Comparison of ENCODE assay signal across 8 cellular contexts in the genomic region with DNA sequence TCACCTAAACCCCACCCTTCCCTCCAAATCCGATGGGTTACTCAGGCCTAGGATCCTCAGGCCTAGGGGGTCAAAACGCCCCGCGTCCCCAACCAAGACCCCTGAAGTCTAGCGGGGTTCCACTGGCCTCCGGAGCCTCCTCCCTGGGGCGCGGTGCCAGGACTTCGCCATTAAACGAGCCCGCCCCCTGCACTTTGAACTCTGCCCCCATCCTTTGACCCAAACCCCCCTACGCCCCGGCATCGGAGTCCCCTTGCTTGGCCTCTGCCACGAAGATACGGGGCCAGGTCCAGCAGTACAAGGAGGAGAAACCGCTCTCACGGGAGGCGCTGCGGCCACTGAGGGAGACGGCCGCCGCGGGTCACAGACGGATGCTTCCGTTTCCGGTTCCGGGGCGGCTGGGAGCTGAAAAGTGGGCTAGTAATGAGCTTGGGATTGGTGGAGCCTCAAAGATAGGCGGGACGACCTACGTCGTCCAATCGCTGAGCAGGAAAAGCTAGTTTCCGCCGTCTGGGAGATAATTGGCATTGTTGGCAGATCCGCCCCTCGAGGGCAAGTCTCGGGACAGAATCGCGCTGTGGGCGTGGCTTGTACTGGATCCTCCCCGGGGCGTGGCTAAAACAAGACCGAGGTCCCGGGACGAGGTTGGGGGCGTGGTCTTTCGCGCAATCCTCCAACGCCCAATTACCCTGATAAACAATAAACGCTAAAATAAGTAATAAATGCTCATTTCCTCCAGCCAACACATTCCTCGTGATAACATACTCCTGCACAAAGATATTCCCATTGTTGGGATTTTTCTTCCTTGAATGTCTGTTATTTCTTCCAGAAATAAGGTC.
DNase-seq lines count a peak whose midpoint lies in the region; ATAC-seq and TF ChIP-seq lines count a peak whose summit lies in the region.

No MANE protein-coding gene starts in this region.

- peak overlapping the region; percentile 94 for H3K4me3 Mint-ChIP-seq in activated naive CD4-positive, alpha-beta T cell treated with anti-CD3 and anti-CD28 coated beads, Interleukin-2, amount 50 U/mL, for 24 hours

- H3K9me3 ChIP-seq in SK-N-MC (ENCODE audit: low read depth, low read length): no peaks in the 10 kb centered on the region
- H3K9me3 ChIP-seq in neutrophil: no peaks in the 10 kb centered on the region

- peak; percentile 77 for TF ChIP-seq POLR2A in NB4 (IDR thresholded peaks at IDR 0.05; ENCODE audit: extremely low read depth, insufficient read length)

- H3K27me3 Mint-ChIP-seq in activated naive CD4-positive, alpha-beta T cell treated with anti-CD3 and anti-CD28 coated beads, Interleukin-2, amount 50 U/mL, for 24 hours: no peaks in the 10 kb centered on the region

- DNase-seq in GM06990 (ENCODE audit: extremely low read depth, insufficient read length) (peak; percentile 97), NB4 (ENCODE audit: low read depth) (peak; percentile 96), SK-N-MC (ENCODE audit: low read depth, low spot score) (peak; percentile 98), germinal center (ENCODE audit: low spot score) (peak; percentile 100), substantia nigra (lab: John Stamatoyannopoulos, UW) (peak; percentile 86 to 100 (median 99))

- H3K9ac ChIP-seq in SK-N-MC (ENCODE audit: insufficient read length): peak overlapping the region; percentile 91

- peak; percentile 93 for ATAC-seq in HG02571 (IDR thresholded peaks at IDR 0.05; ENCODE audit: unreplicated experiment)

- no peaks in the 10 kb centered on the region for H3K36me3 Mint-ChIP-seq in activated naive CD4-positive, alpha-beta T cell treated with anti-CD3 and anti-CD28 coated beads, Interleukin-2, amount 50 U/mL, for 24 hours

- H3K4me3 ChIP-seq in GM06990 (replicated peaks; ENCODE audit: low read depth, low read length) (peak overlapping the region; percentile 87), NB4 (ENCODE audit: low read depth, low read length) (peak overlapping the region; percentile 89), SK-N-MC (peak overlapping the region; percentile 96), neutrophil (ENCODE audit: low read depth in 1 of 2, low read length in 1 of 2) (peak overlapping the region; percentile 80 to 89)

- H3K4me1 ChIP-seq in neutrophil (ENCODE audit: control insufficient read depth in 1 of 2, insufficient read depth in 1 of 2, low read depth in 1 of 2, low read length in 1 of 2): peaks cover 15% of the 10 kb centered on the region in 2 experiments

- no peaks in the 10 kb centered on the region for H3K36me3 ChIP-seq in GM06990 (ENCODE audit: control insufficient read depth, insufficient read depth, low read length)
- no peaks in the 10 kb centered on the region for H3K36me3 ChIP-seq in SK-N-MC (ENCODE audit: insufficient read depth, low read length)
- H3K36me3 ChIP-seq in neutrophil: no peaks in the 10 kb centered on the region

- H3K27ac Mint-ChIP-seq in activated naive CD4-positive, alpha-beta T cell treated with anti-CD3 and anti-CD28 coated beads, Interleukin-2, amount 50 U/mL, for 24 hours: peak overlapping the region; percentile 95

- H3K27me3 ChIP-seq in GM06990 (replicated peaks; ENCODE audit: control insufficient read depth, insufficient read depth, low read length): no peaks in the 10 kb centered on the region
- H3K27me3 ChIP-seq in neutrophil: no peaks in the 10 kb centered on the region

- H3K27ac ChIP-seq in SK-N-MC (peak overlapping the region; percentile 80), neutrophil (peak overlapping the region; percentile 97), substantia nigra (ENCODE audit: low read depth, low read length, poor library complexity, severe bottlenecking) (peak overlapping the region; percentile 98)

- TF ChIP-seq CTCF in GM06990 (IDR thresholded peaks at IDR 0.05; ENCODE audit: insufficient read depth, low read length, poor library complexity, severe bottlenecking) (no peak), NB4 (IDR thresholded peaks at IDR 0.05; ENCODE audit: low read depth, low read length) (no peak), neutrophil (IDR thresholded peaks at IDR 0.05) (no peak)

- no peaks in the 10 kb centered on the region for H3K9me3 Mint-ChIP-seq in activated naive CD4-positive, alpha-beta T cell treated with anti-CD3 and anti-CD28 coated beads, Interleukin-2, amount 50 U/mL, for 24 hours

- H3K4me1 Mint-ChIP-seq in activated naive CD4-positive, alpha-beta T cell treated with anti-CD3 and anti-CD28 coated beads, Interleukin-2, amount 50 U/mL, for 24 hours: peaks cover 24% of the 10 kb centered on the region

Comparison
In these comparisons a context has a peak if more than half of its experiments do, and no peak if none do; other contexts are left out.
1. Peak in every context shown above with its lines: DNase-seq, ATAC-seq, H3K4me3 ChIP-seq and H3K27ac ChIP-seq.